In the genomic region with DNA sequence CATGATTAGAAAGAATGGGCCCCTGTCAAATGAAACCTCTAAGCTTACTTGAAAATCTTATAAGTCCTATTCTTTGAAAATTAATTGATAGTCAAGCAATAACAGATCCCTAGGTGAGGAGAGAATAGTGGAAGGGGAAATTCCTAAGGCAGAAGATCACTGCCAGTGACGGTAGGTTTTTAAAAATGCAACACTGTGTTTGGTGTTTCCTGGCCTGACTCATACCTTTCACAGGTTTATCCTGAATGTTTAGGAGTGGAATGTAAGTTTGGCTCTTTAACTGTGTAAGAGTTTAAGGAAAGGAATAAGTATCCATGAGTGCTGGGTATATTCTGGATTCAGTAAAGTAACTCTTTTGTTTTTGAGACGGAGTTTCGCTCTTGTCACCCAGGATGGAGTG, we compare ENCODE assay signal across 16 cellular contexts. TPM values are rescaled to one million over a fixed set of nuclear protein-coding genes. Genes with fewer than 3 reads are reported as not detected.
DNase-seq lines count a peak whose midpoint lies in the region; ATAC-seq and TF ChIP-seq lines count a peak whose summit lies in the region.
"Had no signal": no experiment of that assay in that cellular context is flagged by ENCODE, and none has a peak within 500 bp of the region (broad histone marks: within the 10 kb centered on the region; RNA-seq: fewer than 3 reads in every experiment).

No MANE protein-coding gene starts in this region.

- H3K4me3 ChIP-seq in colonic mucosa, result no peak overlapping the region
- H3K4me3 ChIP-seq: prostate gland, SJCRH30, thyroid gland had no signal

- H3K4me1 ChIP-seq in colonic mucosa, result peaks cover 15% of the 10 kb centered on the region
- H3K4me1 ChIP-seq: prostate gland, SJCRH30 had no signal

- no peak overlapping the region for H3K4me3 Mint-ChIP-seq in CD4-positive, alpha-beta T cell
- no peak overlapping the region for H3K4me3 Mint-ChIP-seq in memory B cell
- H3K4me3 Mint-ChIP-seq: activated naive CD8-positive, alpha-beta T cell treated with anti-CD3 and anti-CD28 coated beads, Interleukin-2, amount 10 ng/mL, durations not matched to agents 7 days and 5 days had no signal

- CTCF ChIA-PET in CD4-positive, alpha-beta T cell (lab: Charles Lee), result no interaction called here

- H3K27ac Mint-ChIP-seq in CD4-positive, alpha-beta T cell, result peak overlapping the region; percentile 73
- peak overlapping the region; percentile 47 for H3K27ac Mint-ChIP-seq in memory B cell

- intact Hi-C loops in CD4-positive, alpha-beta T cell (cut with DNase I, micrococcal nuclease), result no loop called here
- intact Hi-C loops in colonic mucosa (cut with DNase I), result no loop called here

- ATAC-seq in CD4-positive, alpha-beta T cell (ENCODE audit: poor library complexity), result no peak
- ATAC-seq in memory B cell (ENCODE audit: low read depth) (no peak), GM21576 (IDR thresholded peaks at IDR 0.05; ENCODE audit: unreplicated experiment) (no peak)

- peaks cover 81% of the 10 kb centered on the region for H3K4me1 Mint-ChIP-seq in CD4-positive, alpha-beta T cell (ENCODE audit: low read depth)
- H3K4me1 Mint-ChIP-seq in memory B cell, result peaks cover 40% of the 10 kb centered on the region

- DNase-seq in CD4-positive, alpha-beta T cell, result no peak
- DNase-seq in NCI-H226, result peak; percentile 86
- DNase-seq in dermis blood vessel endothelial cell, result peak; percentile 72
- no peak for DNase-seq in memory B cell (ENCODE audit: low spot score in 2 of 2)
- no peak for DNase-seq in colonic mucosa
- DNase-seq in NAMALWA (ENCODE audit: low spot score), result no peak
- DNase-seq in SIG-M5 (lab: John Stamatoyannopoulos, UW), result no peak
- DNase-seq: activated naive CD8-positive, alpha-beta T cell treated with anti-CD3 and anti-CD28 coated beads, Interleukin-2, amount 10 ng/mL, durations not matched to agents 7 days and 5 days; DMS79; Karpas-422; NCI-H2029; NCI-H82; SJCRH30; thyroid gland had no signal

- POLR2A ChIA-PET in CD4-positive, alpha-beta T cell (lab: Charles Lee), result no interaction called here

- TF ChIP-seq CTCF in CD4-positive, alpha-beta T cell (IDR thresholded peaks at IDR 0.05), result no peak
- no peak for TF ChIP-seq CTCF in colonic mucosa (IDR thresholded peaks at IDR 0.05)

- H3K36me3 Mint-ChIP-seq in CD4-positive, alpha-beta T cell (ENCODE audit: low read depth), result peaks cover 89% of the 10 kb centered on the region
- peaks cover 26% of the 10 kb centered on the region for H3K36me3 Mint-ChIP-seq in memory B cell

- no peaks in the 10 kb centered on the region for H3K9me3 ChIP-seq in CD4-positive, alpha-beta T cell (ENCODE audit: control insufficient read depth, low read length)
- no peaks in the 10 kb centered on the region for H3K9me3 ChIP-seq in colonic mucosa
- H3K9me3 ChIP-seq: prostate gland, SJCRH30, thyroid gland had no signal

- no peak overlapping the region for H3K9ac ChIP-seq in colonic mucosa (ENCODE audit: low read depth in 2 of 2, low read length in 2 of 2)

- H3K9me3 Mint-ChIP-seq in CD4-positive, alpha-beta T cell, result no peaks in the 10 kb centered on the region
- H3K9me3 Mint-ChIP-seq in memory B cell, result no peaks in the 10 kb centered on the region
- H3K9me3 Mint-ChIP-seq: activated naive CD8-positive, alpha-beta T cell treated with anti-CD3 and anti-CD28 coated beads, Interleukin-2, amount 10 ng/mL, durations not matched to agents 7 days and 5 days had no signal

- no peaks in the 10 kb centered on the region for H3K27me3 Mint-ChIP-seq in CD4-positive, alpha-beta T cell
- no peaks in the 10 kb centered on the region for H3K27me3 Mint-ChIP-seq in memory B cell
- H3K27me3 Mint-ChIP-seq: activated naive CD8-positive, alpha-beta T cell treated with anti-CD3 and anti-CD28 coated beads, Interleukin-2, amount 10 ng/mL, durations not matched to agents 7 days and 5 days had no signal

- H3K27me3 ChIP-seq in CD4-positive, alpha-beta T cell (ENCODE audit: control insufficient read depth, insufficient read depth, low read length), result no peaks in the 10 kb centered on the region
- H3K27me3 ChIP-seq in colonic mucosa, result no peaks in the 10 kb centered on the region
- H3K27me3 ChIP-seq: SJCRH30, thyroid gland had no signal

- no peak overlapping the region for H3K27ac ChIP-seq in CD4-positive, alpha-beta T cell (ENCODE audit: low read depth, low read length)
- no peak overlapping the region for H3K27ac ChIP-seq in colonic mucosa
- H3K27ac ChIP-seq: prostate gland, SJCRH30, thyroid gland had no signal

- H3K36me3 ChIP-seq in colonic mucosa, result peaks cover 5% of the 10 kb centered on the region
- H3K36me3 ChIP-seq: prostate gland had no signal

RNA-seq across cellular contexts. Expression of a gene that starts 23.8 kb away (rescaled TPM):
- 100 to 1,000 TPM; 152 to 153 TPM for total RNA-seq in CD4-positive, alpha-beta T cell
- total RNA-seq in dermis blood vessel endothelial cell (70.1 and 81.4 TPM in 2 replicates), colonic mucosa (10 to 100 TPM; 50.2 to 57.0 TPM)

Comparison
In these comparisons a context has a peak if more than half of its experiments do, and no peak if none do; other contexts are left out.
1. DNase-seq: peak in NCI-H226 (single experiment) and dermis blood vessel endothelial cell (single experiment); none in CD4-positive, alpha-beta T cell (0 of 10), memory B cell (0 of 2), colonic mucosa (single experiment), NAMALWA (single experiment) and SIG-M5 (single experiment).